ENCODE assay signal across 17 cellular contexts in the genomic region with DNA sequence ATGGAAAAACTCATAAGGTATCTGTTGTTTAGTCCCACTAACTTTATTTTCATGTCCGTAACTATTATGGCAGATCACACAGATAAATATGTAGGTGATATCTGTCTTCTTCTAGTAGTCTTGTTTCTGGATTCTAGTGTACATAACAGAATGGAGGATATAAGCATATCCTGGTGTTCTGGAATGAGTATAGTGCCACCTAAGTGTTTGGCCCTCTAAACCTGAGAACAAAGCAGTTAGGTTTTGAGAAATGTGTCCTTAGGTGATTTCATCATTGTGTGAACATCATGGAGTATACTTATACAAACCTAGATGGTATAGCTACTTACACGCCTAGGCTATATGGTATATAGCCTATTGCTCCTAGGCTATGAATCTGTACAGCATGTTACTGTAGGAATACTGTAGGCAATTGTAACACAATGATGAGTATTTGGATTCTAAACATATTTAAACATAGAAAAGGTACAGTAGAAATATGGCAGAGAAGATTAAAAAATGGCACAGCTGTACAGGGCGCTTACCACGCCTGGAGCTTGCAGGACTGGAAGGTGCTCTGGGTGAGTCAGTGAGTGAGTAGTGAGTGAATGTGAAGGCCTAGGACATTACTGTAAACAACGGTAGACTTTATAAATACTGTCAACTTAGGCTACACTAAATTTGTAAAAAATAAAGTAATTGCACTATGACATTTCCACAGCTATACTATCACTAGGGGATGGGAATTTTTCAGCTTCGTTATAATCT.
"Had no signal": no experiment of that assay in that cellular context is flagged by ENCODE, and none has a peak within 500 bp of the region (broad histone marks: within the 10 kb centered on the region; RNA-seq: fewer than 3 reads in every experiment).

No MANE protein-coding gene starts in this region.

- H3K27ac ChIP-seq: heart right ventricle, testis, tibial nerve, upper lobe of right lung, vagina had no signal

- FAIRE-seq: frontal cortex, islet of Langerhans, small intestine had no signal

- H3K9me3 ChIP-seq: heart right ventricle, mucosa of descending colon, testis, tibial nerve, upper lobe of right lung, vagina had no signal

- DNase-seq: effector memory CD8-positive, alpha-beta T cell; erythroblast; heart right ventricle; hypothalamus; kidney glomerular epithelial cell; mucosa of descending colon; naive thymus-derived CD8-positive, alpha-beta T cell; right cardiac atrium; small intestine; stimulated activated CD4-positive, alpha-beta T cell treated with anti-CD3 and anti-CD28 coated beads, Interleukin-2, amount 100 ng/mL, for 48 hours; stimulated activated naive CD4-positive, alpha-beta T cell treated with Interleukin-2 at 50 U/mL for 16 hours; testis; upper lobe of right lung had no signal

- H3K36me3 ChIP-seq: heart right ventricle, tibial nerve, upper lobe of right lung, vagina had no signal

- H3K4me1 ChIP-seq: testis, upper lobe of right lung, vagina had no signal

- ATAC-seq: effector memory CD8-positive, alpha-beta T cell; heart right ventricle; mucosa of descending colon; naive thymus-derived CD8-positive, alpha-beta T cell; right cardiac atrium; upper lobe of right lung had no signal

- H3K4me3 ChIP-seq: heart right ventricle, mucosa of descending colon, testis, tibial nerve, upper lobe of right lung, vagina had no signal
